1 cellular context compared by ENCODE assay signal in the genomic region with DNA sequence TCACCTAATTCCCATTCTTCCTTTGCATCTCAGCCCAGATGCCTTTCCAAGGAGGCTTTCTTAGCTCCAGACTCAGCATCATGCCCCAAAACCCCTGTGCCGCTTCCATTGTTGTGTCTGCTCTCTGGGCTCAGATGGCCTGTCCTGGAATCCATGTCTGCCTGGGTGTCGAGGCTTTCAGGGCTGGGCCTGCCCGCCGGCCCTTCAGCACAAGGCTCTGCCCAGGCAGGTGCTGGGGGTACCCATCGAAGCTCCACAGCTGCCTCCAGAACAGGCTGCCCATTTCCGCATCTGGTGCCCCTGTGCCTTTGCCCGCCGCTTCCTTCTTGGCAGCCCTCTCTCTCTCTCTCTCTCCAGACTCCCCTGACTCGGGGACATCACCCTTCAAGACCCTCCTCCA.
TF ChIP-seq lines count a peak whose summit lies in the region.

No MANE protein-coding gene starts in this region.

TF ChIP-seq in HepG2, 621 proteins besides CTCF, POLR2A, EP300 and RAD21:
- no peak for TF ChIP-seq SAFB2 (CRISPR knock-in tag; IDR thresholded peaks at IDR 0.05; ENCODE audit: borderline replicate concordance, low read depth)
- peak; percentile 8; the same call in 1 of the 2 replicates for TF ChIP-seq ZNF839 (CRISPR knock-in tag; IDR thresholded peaks at IDR 0.05; ENCODE audit: borderline replicate concordance)
